ENCODE assay signal across 24 cellular contexts in genomic region chr3:12807960-12808359, GRCh38. TPM values are rescaled to one million over a fixed set of nuclear protein-coding genes. Genes with fewer than 3 reads are reported as not detected.
DNase-seq lines count a peak whose midpoint lies in the region; ATAC-seq, FAIRE-seq and TF ChIP-seq lines count a peak whose summit lies in the region.
"Had no signal": no experiment of that assay in that cellular context is flagged by ENCODE, and none has a peak within 500 bp of the region (broad histone marks: within the 10 kb centered on the region; RNA-seq: fewer than 3 reads in every experiment).

No MANE protein-coding gene starts in this region.

- DNase-seq in AG04450 (ENCODE audit: low read depth, low spot score) (no peak), kidney (peak; percentile 47)
- no peak for DNase-seq in CD4-positive, alpha-beta T cell
- no peak for DNase-seq in stimulated activated CD4-positive, alpha-beta T cell treated with anti-CD3 and anti-CD28 coated beads, Interleukin-4, amount 100 ng/mL, for 24 hours
- DNase-seq in activated CD4-positive, CD25-positive, alpha-beta regulatory T cell treated with anti-CD3 and anti-CD28 coated beads, Interleukin-2, amount 50 U/mL, for 72 hours, result no peak
- DNase-seq: Caco-2; CD4-positive, alpha-beta memory T cell; DMS 273 treated with DMSO at 0.1 percent for 48 hours; DMS79 treated with DMSO at 0.1 percent for 48 hours; H9; HFFc6; Karpas-422; MV-4-11; NCI-H1694; NCI-H2081; NCI-H2171; NCI-H345; NCI-H524; NCI-H82 had no signal

- no peaks in the 10 kb centered on the region for H3K27me3 Mint-ChIP-seq in CD4-positive, alpha-beta T cell
- H3K27me3 Mint-ChIP-seq: CD4-positive, alpha-beta memory T cell; IgD-negative memory B cell had no signal

- POLR2A ChIA-PET in AG04450 (lab: Yijun Ruan, JAX), result interaction anchor here (0.7 kb wide), 1 partner anchor 1471 kb away, joined by 3 read pairs; no protein-coding TSS in a partner anchor
- POLR2A ChIA-PET in CD4-positive, alpha-beta T cell (lab: Charles Lee), result interaction anchor here (4.5 kb wide), 1 partner anchor 33 kb away, joined by 62 read pairs; the partner anchor contains the start of gene RPL32

- intact Hi-C loops in CD4-positive, alpha-beta T cell (cut with DNase I, micrococcal nuclease), result loop anchor here in 1 of 2 experiments (2.0 kb wide), 1 partner anchor 19 kb away; no protein-coding TSS in a partner anchor
- intact Hi-C loops in kidney (cut with DNase I), result no loop called here

- H3K4me1 Mint-ChIP-seq in CD4-positive, alpha-beta T cell (ENCODE audit: low read depth), result peaks cover 19% of the 10 kb centered on the region

- H3K27ac Mint-ChIP-seq in CD4-positive, alpha-beta T cell, result no peak overlapping the region
- H3K27ac Mint-ChIP-seq: HFFc6, IgD-negative memory B cell had no signal

- peaks cover 8% of the 10 kb centered on the region for H3K36me3 Mint-ChIP-seq in CD4-positive, alpha-beta T cell (ENCODE audit: low read depth)
- H3K36me3 Mint-ChIP-seq: CD4-positive, alpha-beta memory T cell; IgD-negative memory B cell had no signal

- ATAC-seq in CD4-positive, alpha-beta T cell (ENCODE audit: poor library complexity), result no peak
- no peak for ATAC-seq in GM19328 (IDR thresholded peaks at IDR 0.05; ENCODE audit: unreplicated experiment)
- ATAC-seq: Panc1 had no signal

- no peaks in the 10 kb centered on the region for H3K27me3 ChIP-seq in AG04450 (ENCODE audit: control insufficient read depth, insufficient read depth, low read length)
- H3K27me3 ChIP-seq in CD4-positive, alpha-beta T cell (ENCODE audit: control insufficient read depth, insufficient read depth, low read length), result no peaks in the 10 kb centered on the region
- H3K27me3 ChIP-seq in skeletal muscle tissue (ENCODE audit: control insufficient read depth in 3 of 3, insufficient read depth in 3 of 3, low read length in 3 of 3), result no peaks in the 10 kb centered on the region
- H3K27me3 ChIP-seq: BLaER1 had no signal

- no peak overlapping the region for H3K4me3 ChIP-seq in AG04450 (ENCODE audit: low read depth, low read length)
- no peak overlapping the region for H3K4me3 ChIP-seq in kidney (ENCODE audit: low read length in 2 of 2)
- no peak overlapping the region for H3K4me3 ChIP-seq in skeletal muscle tissue (ENCODE audit: low read length in 3 of 3)
- H3K4me3 ChIP-seq: BLaER1 had no signal

- H3K36me3 ChIP-seq in kidney (ENCODE audit: control insufficient read depth in 1 of 2, insufficient read depth in 2 of 2, low read length in 2 of 2) (peaks cover 0 to 9% of the 10 kb centered on the region in 2 donors), skeletal muscle tissue (ENCODE audit: control insufficient read depth in 3 of 3, insufficient read depth in 3 of 3, low read length in 3 of 3) (peaks cover 51 to 64% (median 55%) of the 10 kb centered on the region in 3 donors)

- TF ChIP-seq CTCF in AG04450 (IDR thresholded peaks at IDR 0.05; ENCODE audit: low read depth, low read length) (no peak), kidney (IDR thresholded peaks at IDR 0.05; ENCODE audit: borderline replicate concordance, extremely low read depth, insufficient read depth) (no peak)
- no peak for TF ChIP-seq CTCF in CD4-positive, alpha-beta T cell (IDR thresholded peaks at IDR 0.05)

- no peak for FAIRE-seq in kidney (lab: Jason Lieb, UNC)

- no peaks in the 10 kb centered on the region for H3K9me3 Mint-ChIP-seq in CD4-positive, alpha-beta T cell
- H3K9me3 Mint-ChIP-seq: CD4-positive, alpha-beta memory T cell; H9; HFFc6; IgD-negative memory B cell had no signal

- H3K27ac ChIP-seq in AG04450 (ENCODE audit: low read depth, low read length), result peak overlapping the region; percentile 11
- no peak overlapping the region for H3K27ac ChIP-seq in CD4-positive, alpha-beta T cell (ENCODE audit: low read depth, low read length)
- no peak overlapping the region for H3K27ac ChIP-seq in kidney (ENCODE audit: low read depth in 2 of 2, low read length in 2 of 2)
- H3K27ac ChIP-seq in skeletal muscle tissue (ENCODE audit: low read depth, low read length), result peak overlapping the region; percentile 26
- H3K27ac ChIP-seq: BLaER1 had no signal

- H3K4me1 ChIP-seq in kidney (ENCODE audit: control insufficient read depth in 1 of 2, insufficient read depth in 1 of 2, low read depth in 1 of 2, low read length in 2 of 2) (peaks cover 3 to 4% of the 10 kb centered on the region in 2 donors), skeletal muscle tissue (ENCODE audit: control insufficient read depth in 3 of 3, insufficient read depth in 3 of 3, low read length in 3 of 3) (peaks cover 21 to 65% (median 60%) of the 10 kb centered on the region in 3 donors)

- H3K9me3 ChIP-seq in AG04450 (ENCODE audit: control insufficient read depth, insufficient read depth, low read length) (no peaks in the 10 kb centered on the region; the same call in 1 of the 2 replicates), kidney (ENCODE audit: control insufficient read depth in 1 of 2, low read length in 2 of 2) (no peaks in the 10 kb centered on the region), skeletal muscle tissue (ENCODE audit: control insufficient read depth in 3 of 3, low read length in 3 of 3) (no peaks in the 10 kb centered on the region)
- H3K9me3 ChIP-seq in CD4-positive, alpha-beta T cell (ENCODE audit: control insufficient read depth, low read length), result no peaks in the 10 kb centered on the region
- H3K9me3 ChIP-seq: BLaER1, Caco-2 had no signal

- CTCF ChIA-PET in AG04450 (lab: Charles Lee), result interaction anchor here (4.0 kb wide), 1 partner anchor 12 kb away, joined by 24 read pairs; the partner anchor contains the start of gene CAND2
- CTCF ChIA-PET in CD4-positive, alpha-beta T cell (lab: Charles Lee), result interaction anchor here (2.9 kb wide), 1 partner anchor 33 kb away, joined by 29 read pairs; the partner anchor contains the start of gene RPL32

- H3K9ac ChIP-seq in kidney (ENCODE audit: low read length in 2 of 2), result no peak overlapping the region
- H3K9ac ChIP-seq in skeletal muscle tissue (ENCODE audit: low read depth in 1 of 3, low read length in 3 of 3), result peak overlapping the region in 2 of 3 donors; percentile 7 to 70
- H3K9ac ChIP-seq: BLaER1 had no signal

- peak overlapping the region; percentile 42 for H3K4me3 Mint-ChIP-seq in CD4-positive, alpha-beta T cell
- H3K4me3 Mint-ChIP-seq: HFFc6 had no signal

RNA-seq across cellular contexts. Expression of gene CAND2, which starts 11.5 kb away (rescaled TPM):
- polyA plus RNA-seq in AG04450 (2011; rRNA removed), result 5.8 and 7.3 TPM in 2 replicates
- 13.7 and 14.7 TPM in 2 replicates for polyA minus RNA-seq in AG04450 (2011; rRNA and poly(A)+ RNA removed)
- 1 to 10 TPM; 3.5 to 6.0 TPM for total RNA-seq in CD4-positive, alpha-beta T cell
- 7.1 TPM for total RNA-seq in kidney
- polyA plus RNA-seq in kidney (ENCODE audit: insufficient read depth, low read depth, low replicate concordance), result 3.9 TPM
- total RNA-seq in skeletal muscle tissue, result 22.4 TPM
- total RNA-seq: Caco-2 had no signal

RNA-seq across cellular contexts. Expression of gene RPL32, which starts 33.4 kb away (rescaled TPM):
- 3,211 and 3,269 TPM in 2 replicates for polyA plus RNA-seq in AG04450 (2011; rRNA removed)
- polyA minus RNA-seq in AG04450 (2011; rRNA and poly(A)+ RNA removed), result 911 and 957 TPM in 2 replicates
- 1,000 to 10,000 TPM; 4,308 to 4,667 TPM for total RNA-seq in CD4-positive, alpha-beta T cell
- total RNA-seq in kidney, result 1,227 TPM
- polyA plus RNA-seq in kidney (ENCODE audit: insufficient read depth, low read depth, low replicate concordance), result 2,612 TPM
- total RNA-seq in skeletal muscle tissue, result 1,978 TPM

RNA-seq across cellular contexts. Expression of gene TMEM40, which starts 48.9 kb away (rescaled TPM):
- 0.41 and 0.47 TPM in 2 replicates for polyA plus RNA-seq in AG04450 (2011; rRNA removed)
- polyA minus RNA-seq in AG04450 (2011; rRNA and poly(A)+ RNA removed), result 1.1 TPM in 1 of 2 replicates, not detected in the other
- not detected for total RNA-seq in CD4-positive, alpha-beta T cell
- not detected for total RNA-seq in kidney
- polyA plus RNA-seq in kidney (ENCODE audit: insufficient read depth, low read depth, low replicate concordance), result 0.52 TPM
- total RNA-seq in skeletal muscle tissue, result under 0.01 TPM
- total RNA-seq: CD4-positive, alpha-beta memory T cell; H9 had no signal
- polyA plus RNA-seq: CD4-positive, alpha-beta memory T cell had no signal

Comparison
In these comparisons a context has a peak if more than half of its experiments do, and no peak if none do; other contexts are left out.
1. H3K27ac ChIP-seq: peak in AG04450 (single experiment) and skeletal muscle tissue (single experiment); none in CD4-positive, alpha-beta T cell (single experiment) and kidney (0 of 2).
2. H3K9ac ChIP-seq: peak in skeletal muscle tissue (2 of 3); none in kidney (0 of 2).